Comparison of ENCODE assay signal across 19 cellular contexts in genomic region chr2:167191588-167191987, GRCh38.
DNase-seq lines count a peak whose midpoint lies in the region; ATAC-seq and TF ChIP-seq lines count a peak whose summit lies in the region.
"Had no signal": no experiment of that assay in that cellular context is flagged by ENCODE, and none has a peak within 500 bp of the region (broad histone marks: within the 10 kb centered on the region; RNA-seq: fewer than 3 reads in every experiment).

No MANE protein-coding gene starts in this region.

- H3K27ac ChIP-seq in heart left ventricle (peak overlapping the region in 9 of 12 donors; percentile 60 to 91 (median 84)), right cardiac atrium (ENCODE audit: low read length) (no peak overlapping the region), psoas muscle (peak overlapping the region; percentile 96), upper lobe of right lung (no peak overlapping the region)

- H3K27me3 ChIP-seq in heart left ventricle (no peaks in the 10 kb centered on the region), right cardiac atrium (ENCODE audit: control insufficient read depth, insufficient read depth) (no peaks in the 10 kb centered on the region), psoas muscle (ENCODE audit: insufficient read depth in 3 of 3, low read length in 2 of 3) (no peaks in the 10 kb centered on the region), upper lobe of right lung (no peaks in the 10 kb centered on the region)

- H3K4me3 ChIP-seq in heart left ventricle = peak overlapping the region in 9 of 12 donors; percentile 11 to 60 (median 52)
- no peak overlapping the region for H3K4me3 ChIP-seq in right cardiac atrium (ENCODE audit: low read length)
- no peak overlapping the region for H3K4me3 ChIP-seq in choroid plexus epithelial cell (ENCODE audit: low read depth, low read length)
- H3K4me3 ChIP-seq in psoas muscle = peak overlapping the region; percentile 74
- H3K4me3 ChIP-seq in upper lobe of right lung = no peak overlapping the region

- H3K36me3 ChIP-seq in heart left ventricle = no peaks in the 10 kb centered on the region
- peaks cover 0 to 13% of the 10 kb centered on the region in 2 donors for H3K36me3 ChIP-seq in psoas muscle (ENCODE audit: insufficient read depth in 1 of 2, low read depth in 1 of 2)
- H3K36me3 ChIP-seq in upper lobe of right lung = no peaks in the 10 kb centered on the region

- TF ChIP-seq POLR2A in heart left ventricle (IDR thresholded peaks at IDR 0.05) = no peak

- H3K4me1 ChIP-seq in heart left ventricle (peaks cover 0 to 40% (median 8%) of the 10 kb centered on the region in 12 donors), right cardiac atrium (ENCODE audit: control insufficient read depth, insufficient read depth, low read length) (peaks cover 6% of the 10 kb centered on the region), psoas muscle (peaks cover 21% of the 10 kb centered on the region), upper lobe of right lung (peaks cover 2% of the 10 kb centered on the region)
- H3K4me1 ChIP-seq: Caco-2 had no signal

- no peaks in the 10 kb centered on the region for H3K9me3 ChIP-seq in heart left ventricle
- no peaks in the 10 kb centered on the region for H3K9me3 ChIP-seq in right cardiac atrium (ENCODE audit: control insufficient read depth, low read length)
- H3K9me3 ChIP-seq in psoas muscle = no peaks in the 10 kb centered on the region
- no peaks in the 10 kb centered on the region for H3K9me3 ChIP-seq in upper lobe of right lung
- H3K9me3 ChIP-seq: Caco-2 had no signal

- ATAC-seq in heart left ventricle (no peak), right cardiac atrium (no peak), psoas muscle (no peak), upper lobe of right lung (no peak)
- ATAC-seq: HepG2 had no signal

- intact Hi-C loops in heart left ventricle (cut with DNase I) (no loop called here), right cardiac atrium (cut with DNase I) (no loop called here), psoas muscle (cut with DNase I) (no loop called here), upper lobe of right lung (cut with DNase I) (no loop called here)

- TF ChIP-seq CTCF in heart left ventricle (IDR thresholded peaks at IDR 0.05) = no peak
- TF ChIP-seq CTCF in choroid plexus epithelial cell (conservative IDR thresholded peaks at IDR 0.05; ENCODE audit: low read depth, low read length) = no peak
- no peak for TF ChIP-seq CTCF in psoas muscle (IDR thresholded peaks at IDR 0.05)
- no peak for TF ChIP-seq CTCF in upper lobe of right lung (IDR thresholded peaks at IDR 0.05)

- DNase-seq in heart left ventricle (no peak), right cardiac atrium (no peak), M059J (ENCODE audit: low read depth) (peak; percentile 45), choroid plexus epithelial cell (ENCODE audit: low read depth) (peak; percentile 53), psoas muscle (no peak), GM03348 (ENCODE audit: low spot score) (no peak), middle frontal gyrus (ENCODE audit: extremely low spot score, low spot score) (no peak), upper lobe of right lung (no peak)
- DNase-seq: 8988T; Caco-2; CD4-positive, alpha-beta T cell; KG1; NCI-H1417 treated with DMSO at 0.1 percent for 48 hours; NCI-H187 treated with DMSO at 0.1 percent for 48 hours; NCI-H2227 treated with DMSO at 0.1 percent for 48 hours; NCI-H524; RPMI8226; SHP77 treated with DMSO at 0.1 percent for 48 hours had no signal

- WGBS in heart left ventricle, 4 donors = 48 to 64% (median 54%) methylated on average over 3 of the region's 3 CpGs
- 70% methylated on average over 3 of the region's 3 CpGs for WGBS in right cardiac atrium
- WGBS in psoas muscle, 3 donors = 34 to 55% (median 35%) methylated on average over 3 of the region's 3 CpGs

Comparison
In these comparisons a context has a peak if more than half of its experiments do, and no peak if none do; other contexts are left out.
1. H3K27ac ChIP-seq: peak in heart left ventricle (9 of 12) and psoas muscle (single experiment); none in right cardiac atrium (single experiment) and upper lobe of right lung (single experiment).
2. H3K4me3 ChIP-seq: peak in heart left ventricle (9 of 12) and psoas muscle (single experiment); none in right cardiac atrium (single experiment), choroid plexus epithelial cell (single experiment) and upper lobe of right lung (single experiment).
3. DNase-seq: peak in M059J (single experiment) and choroid plexus epithelial cell (single experiment); none in heart left ventricle (0 of 5), right cardiac atrium (0 of 3), psoas muscle (0 of 2), GM03348 (single experiment), middle frontal gyrus (single experiment) and upper lobe of right lung (single experiment).